Comparison of ENCODE assay signal across 8 cellular contexts in the genomic region with DNA sequence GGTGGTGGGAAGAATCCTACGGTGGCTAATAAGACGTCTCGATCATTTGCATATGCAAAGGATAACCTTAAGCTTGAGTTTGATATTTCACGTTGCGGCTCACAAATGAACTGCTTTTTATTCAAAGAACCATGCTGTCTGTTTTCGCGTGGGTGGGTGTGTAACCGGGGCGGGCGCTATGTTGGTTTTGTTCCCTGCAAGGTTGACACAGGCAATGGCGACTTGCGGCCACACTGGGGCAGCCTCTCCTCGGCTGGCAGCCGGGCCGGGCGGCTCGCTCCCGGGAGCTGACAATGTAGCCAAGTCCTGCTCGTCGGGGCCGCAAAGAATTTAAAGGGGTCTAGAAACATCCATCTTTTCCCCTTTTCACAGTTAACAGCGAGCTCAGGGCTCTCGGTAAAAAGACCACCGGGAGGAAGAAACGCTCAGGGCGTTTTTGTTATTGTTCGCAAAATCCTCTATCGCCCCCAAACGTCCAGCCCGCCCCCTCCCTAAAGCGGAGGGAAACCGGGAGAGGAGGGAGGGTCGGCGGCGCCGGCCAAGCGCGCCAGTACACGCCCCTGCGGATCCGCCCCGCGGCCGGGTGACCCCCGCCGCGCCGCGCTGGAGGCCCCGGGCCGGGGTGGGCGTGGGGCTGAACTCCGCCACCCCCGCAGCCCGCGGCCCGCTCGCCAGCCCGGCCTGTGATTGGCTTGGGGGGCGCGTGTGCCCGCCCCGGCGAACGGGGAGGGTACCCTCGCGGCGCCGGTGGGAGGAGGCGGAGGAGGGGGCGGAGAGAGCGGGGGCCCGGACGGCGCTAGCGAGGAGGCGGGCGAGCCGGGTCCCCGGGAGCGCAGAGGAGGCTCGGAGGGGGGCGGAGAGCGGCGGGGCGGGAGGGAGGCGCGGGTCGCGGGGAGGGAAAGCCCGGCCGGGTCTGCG. TPM values are rescaled to one million over a fixed set of nuclear protein-coding genes. Genes with fewer than 3 reads are reported as not detected.
DNase-seq lines count a peak whose midpoint lies in the region; ATAC-seq, FAIRE-seq and TF ChIP-seq lines count a peak whose summit lies in the region.

A gene (plus strand): TSS at position 775 of the 918 bp plus-strand sequence. CDS start 435 bp downstream, outside the sequence.

- TF ChIP-seq POLR2A in H54 (IDR thresholded peaks at IDR 0.05; ENCODE audit: low read depth, low read length), result no peak

- ATAC-seq in foreskin keratinocyte, result peak; percentile 76

- H3K27me3 ChIP-seq in foreskin keratinocyte (no peaks in the 10 kb centered on the region), neuron (ENCODE audit: insufficient read depth, low read length) (peaks cover 3% of the 10 kb centered on the region), stomach smooth muscle (ENCODE audit: control insufficient read depth in 1 of 2, insufficient read depth in 2 of 2, low read length in 2 of 2) (no peaks in the 10 kb centered on the region)

- peak within 1 kb of the TSS; percentile 99 for H2AFZ ChIP-seq in neuron (ENCODE audit: low read depth, low read length)

- peak; percentile 92 for TF ChIP-seq CTCF in LNCAP (IDR thresholded peaks at IDR 0.05)
- TF ChIP-seq CTCF in foreskin keratinocyte (conservative IDR thresholded peaks at IDR 0.05), result peak; percentile 98

- no peak for FAIRE-seq in H54 (lab: Jason Lieb, UNC)

- H3K27ac ChIP-seq in foreskin keratinocyte (peak within 1 kb of the TSS; percentile 49), stomach smooth muscle (ENCODE audit: low read length) (peak within 1 kb of the TSS; percentile 62)

- peak within 1 kb of the TSS; percentile 71 for H3K9ac ChIP-seq in stomach smooth muscle (ENCODE audit: low read length in 2 of 2)

- no peaks in the 10 kb centered on the region for H3K36me3 ChIP-seq in neuron (ENCODE audit: insufficient read depth, low read length)
- H3K36me3 ChIP-seq in stomach smooth muscle (ENCODE audit: control insufficient read depth in 2 of 2, insufficient read depth in 2 of 2, low read length in 2 of 2), result no peaks in the 10 kb centered on the region

- H3K4me3 ChIP-seq in neuron (ENCODE audit: low read length) (peak within 1 kb of the TSS; percentile 71), stomach smooth muscle (ENCODE audit: low read length in 2 of 2) (peak within 1 kb of the TSS; percentile 81 to 84)

- peaks cover 9% of the 10 kb centered on the region for H3K4me1 ChIP-seq in foreskin keratinocyte
- peaks cover 14% of the 10 kb centered on the region for H3K4me1 ChIP-seq in neuron (ENCODE audit: insufficient read depth, low read length)
- H3K4me1 ChIP-seq in stomach smooth muscle (ENCODE audit: control insufficient read depth, insufficient read depth, low read length), result peaks cover 28% of the 10 kb centered on the region

- H3K9me3 ChIP-seq in neuron (ENCODE audit: low read length) (no peaks in the 10 kb centered on the region), stomach smooth muscle (ENCODE audit: control insufficient read depth in 2 of 2, low read length in 2 of 2) (no peaks in the 10 kb centered on the region)

- DNase-seq in ELF-1 (ENCODE audit: low read depth, low spot score) (peak; percentile 90), H54 (ENCODE audit: insufficient read length, low spot score) (peak; percentile 52), SIG-M5 (lab: John Stamatoyannopoulos, UW) (peak; percentile 6), foreskin keratinocyte (peak; percentile 49 to 73)
- DNase-seq in activated gamma-delta T cell treated with anti-CD3 and anti-CD28 coated beads, Interleukin-2, amount 50 U/mL, for 16 hours (ENCODE audit: low read depth), result peak; percentile 73

RNA-seq across cellular contexts. Expression of the gene that starts here (rescaled TPM):
- 76.3 and 79.5 TPM in 2 replicates for total RNA-seq in foreskin keratinocyte
- polyA plus RNA-seq in foreskin keratinocyte, result 52.6 and 62.1 TPM in 2 replicates

Comparison
In these comparisons a context has a peak if more than half of its experiments do, and no peak if none do; other contexts are left out.
1. Peak in every context shown above with its lines: DNase-seq, ATAC-seq, H3K4me3 ChIP-seq and H3K27ac ChIP-seq.
2. DNase-seq: peak in every context shown above with its lines; median percentile 90 in ELF-1; 73 in activated gamma-delta T cell treated with anti-CD3 and anti-CD28 coated beads, Interleukin-2, amount 50 U/mL, for 16 hours; 61 in foreskin keratinocyte; 52 in H54; 6 in SIG-M5.